12 cellular contexts compared by ENCODE assay signal in genomic region chr18:57771626-57772025, GRCh38. TPM values are rescaled to one million over a fixed set of nuclear protein-coding genes. Genes with fewer than 3 reads are reported as not detected.
DNase-seq lines count a peak whose midpoint lies in the region; ATAC-seq and TF ChIP-seq lines count a peak whose summit lies in the region.
"Had no signal": no experiment of that assay in that cellular context is flagged by ENCODE, and none has a peak within 500 bp of the region (broad histone marks: within the 10 kb centered on the region; RNA-seq: fewer than 3 reads in every experiment).

No MANE protein-coding gene starts in this region.

- peak; percentile 28 for ATAC-seq in left lung
- no peak for ATAC-seq in right lobe of liver
- ATAC-seq: T-helper 17 cell had no signal

- TF ChIP-seq EP300 in transverse colon (IDR thresholded peaks at IDR 0.05; ENCODE audit: low read depth): no peak

- H3K4me1 ChIP-seq in left lung (peaks cover 18 to 58% of the 10 kb centered on the region in 2 donors), transverse colon (peaks cover 28 to 95% (median 80%) of the 10 kb centered on the region in 4 donors), right lobe of liver (peaks cover 0 to 17% (median 0%) of the 10 kb centered on the region in 4 donors)

- POLR2A ChIA-PET in MCF 10A (lab: Yijun Ruan, JAX): interaction anchor here (0.9 to 2.7 kb wide), 12 partner anchors 9 to 149 kb away, joined by 3 to 15 read pairs (median 6); no protein-coding TSS in a partner anchor

- no peak for TF ChIP-seq CTCF in MCF 10A (IDR thresholded peaks at IDR 0.05; ENCODE audit: unreplicated experiment)
- no peak for TF ChIP-seq CTCF in left lung (IDR thresholded peaks at IDR 0.05)
- TF ChIP-seq CTCF in transverse colon (IDR thresholded peaks at IDR 0.05): no peak
- no peak for TF ChIP-seq CTCF in right lobe of liver (IDR thresholded peaks at IDR 0.05)

- no peak overlapping the region for H3K4me3 ChIP-seq in left lung
- H3K4me3 ChIP-seq in transverse colon: no peak overlapping the region
- H3K4me3 ChIP-seq in right lobe of liver: no peak overlapping the region

- TF ChIP-seq POLR2A in transverse colon (IDR thresholded peaks at IDR 0.05) (no peak), right lobe of liver (IDR thresholded peaks at IDR 0.05) (no peak)

- peaks cover 25% of the 10 kb centered on the region for H3K4me1 Mint-ChIP-seq in MCF 10A (ENCODE audit: insufficient read depth, unreplicated experiment)
- H3K4me1 Mint-ChIP-seq: T-helper 17 cell had no signal

- no peaks in the 10 kb centered on the region for H3K36me3 Mint-ChIP-seq in MCF 10A (ENCODE audit: insufficient read depth, unreplicated experiment)
- H3K36me3 Mint-ChIP-seq: activated naive CD8-positive, alpha-beta T cell treated with anti-CD3 and anti-CD28 coated beads for 36 hours had no signal

- peak; percentile 37 for DNase-seq in HT-29 (ENCODE audit: low spot score)
- DNase-seq in MCF 10A (ENCODE audit: unreplicated experiment): no peak
- no peak for DNase-seq in left lung
- no peak for DNase-seq in transverse colon
- no peak for DNase-seq in NCI-H1105 treated with DMSO at 0.1 percent for 48 hours (lab: John Stamatoyannopoulos, UW)
- no peak for DNase-seq in DMS 273 (lab: John Stamatoyannopoulos, UW; ENCODE audit: unreplicated experiment)
- no peak for DNase-seq in right lobe of liver
- DNase-seq: activated CD4-positive, alpha-beta T cell treated with anti-CD3 and anti-CD28 coated beads for 4 hours; activated naive CD8-positive, alpha-beta T cell treated with anti-CD3 and anti-CD28 coated beads for 36 hours; CD4-positive, alpha-beta memory T cell; T-helper 17 cell had no signal

- BruUV-seq in MCF 10A (replicated peaks; lab: Mats Ljungman, UMichigan): no TSS peak

- H3K36me3 ChIP-seq in left lung: no peaks in the 10 kb centered on the region
- H3K36me3 ChIP-seq in transverse colon: no peaks in the 10 kb centered on the region
- H3K36me3 ChIP-seq in right lobe of liver: no peaks in the 10 kb centered on the region

- in situ Hi-C loops in transverse colon (cut with MboI; ENCODE audit: low pct_ligation_motif_present in 1 of 4, low pct_unique_long_range_greater_than_20kb in 1 of 4, low sequenced_read_pairs in 3 of 4): no loop called here

- H3K27me3 ChIP-seq in left lung (no peaks in the 10 kb centered on the region), transverse colon (no peaks in the 10 kb centered on the region), right lobe of liver (no peaks in the 10 kb centered on the region)

- H3K9me3 Mint-ChIP-seq in MCF 10A (ENCODE audit: unreplicated experiment): no peaks in the 10 kb centered on the region
- H3K9me3 Mint-ChIP-seq: activated naive CD8-positive, alpha-beta T cell treated with anti-CD3 and anti-CD28 coated beads for 36 hours had no signal

- H3K27ac ChIP-seq in left lung (peak overlapping the region in 1 of 2 donors; percentile 45), transverse colon (peak overlapping the region; percentile 82 to 87 (median 87)), right lobe of liver (peak overlapping the region in 1 of 3 donors; percentile 4)
- H3K27ac ChIP-seq: parathyroid adenoma had no signal

- WGBS in transverse colon (ENCODE audit: low coverage in 1 of 2), 2 donors: 48 to 58% methylated on average over 3 of the region's 3 CpGs
- WGBS in right lobe of liver (ENCODE audit: insufficient coverage, low coverage, low lambda C conversion rate, missing lambda C conversion rate): 90% methylated on average over 3 of the region's 3 CpGs

- no peak overlapping the region for H3K4me3 Mint-ChIP-seq in MCF 10A (ENCODE audit: unreplicated experiment)
- H3K4me3 Mint-ChIP-seq: activated naive CD8-positive, alpha-beta T cell treated with anti-CD3 and anti-CD28 coated beads for 36 hours; CD4-positive, alpha-beta memory T cell; T-helper 17 cell had no signal

- no peaks in the 10 kb centered on the region for H3K27me3 Mint-ChIP-seq in MCF 10A (ENCODE audit: insufficient read depth, unreplicated experiment)
- H3K27me3 Mint-ChIP-seq: activated naive CD8-positive, alpha-beta T cell treated with anti-CD3 and anti-CD28 coated beads for 36 hours; CD4-positive, alpha-beta memory T cell; T-helper 17 cell had no signal

- peak overlapping the region; percentile 49 for H3K27ac Mint-ChIP-seq in MCF 10A (ENCODE audit: low read depth, unreplicated experiment)
- H3K27ac Mint-ChIP-seq: activated naive CD8-positive, alpha-beta T cell treated with anti-CD3 and anti-CD28 coated beads for 36 hours; CD4-positive, alpha-beta memory T cell; T-helper 17 cell had no signal

- no peaks in the 10 kb centered on the region for H3K9me3 ChIP-seq in left lung
- H3K9me3 ChIP-seq in transverse colon: no peaks in the 10 kb centered on the region
- H3K9me3 ChIP-seq in right lobe of liver: no peaks in the 10 kb centered on the region

- CTCF ChIA-PET in MCF 10A (lab: Yijun Ruan, JAX): interaction anchor here (0.7 to 1.5 kb wide), 5 partner anchors 9 to 140 kb away, joined by 3 to 8 read pairs (median 4); no protein-coding TSS in a partner anchor

- intact Hi-C loops in MCF 10A (cut with micrococcal nuclease): no loop called here
- intact Hi-C loops in left lung (cut with DNase I): no loop called here
- intact Hi-C loops in transverse colon (cut with DNase I; ENCODE audit: low total_unique reads): no loop called here
- intact Hi-C loops in right lobe of liver (cut with DNase I): no loop called here

RNA-seq across cellular contexts. Expression of gene ATP8B1, which starts 31.5 kb away (rescaled TPM):
- 25.8 and 34.0 TPM in 2 replicates for total RNA-seq in HT-29 (2014; rRNA removed; shearing (Covaris generic))
- total RNA-seq in MCF 10A (2022): 1.4 and 1.8 TPM in 2 replicates
- total RNA-seq in left lung: 10 to 100 TPM; 24.0 to 26.6 TPM
- total RNA-seq in transverse colon: 100 to 1,000 TPM; 120 to 321 (median 252) TPM
- total RNA-seq in right lobe of liver: 10 to 100 TPM in 5 of 6 experiments, 1 to 10 TPM in 1; 9.0 to 18.4 (median 17.1) TPM
- total RNA-seq: CD4-positive, alpha-beta memory T cell; T-helper 17 cell had no signal
